Comparison of ENCODE assay signal across 1 cellular context in the genomic region with DNA sequence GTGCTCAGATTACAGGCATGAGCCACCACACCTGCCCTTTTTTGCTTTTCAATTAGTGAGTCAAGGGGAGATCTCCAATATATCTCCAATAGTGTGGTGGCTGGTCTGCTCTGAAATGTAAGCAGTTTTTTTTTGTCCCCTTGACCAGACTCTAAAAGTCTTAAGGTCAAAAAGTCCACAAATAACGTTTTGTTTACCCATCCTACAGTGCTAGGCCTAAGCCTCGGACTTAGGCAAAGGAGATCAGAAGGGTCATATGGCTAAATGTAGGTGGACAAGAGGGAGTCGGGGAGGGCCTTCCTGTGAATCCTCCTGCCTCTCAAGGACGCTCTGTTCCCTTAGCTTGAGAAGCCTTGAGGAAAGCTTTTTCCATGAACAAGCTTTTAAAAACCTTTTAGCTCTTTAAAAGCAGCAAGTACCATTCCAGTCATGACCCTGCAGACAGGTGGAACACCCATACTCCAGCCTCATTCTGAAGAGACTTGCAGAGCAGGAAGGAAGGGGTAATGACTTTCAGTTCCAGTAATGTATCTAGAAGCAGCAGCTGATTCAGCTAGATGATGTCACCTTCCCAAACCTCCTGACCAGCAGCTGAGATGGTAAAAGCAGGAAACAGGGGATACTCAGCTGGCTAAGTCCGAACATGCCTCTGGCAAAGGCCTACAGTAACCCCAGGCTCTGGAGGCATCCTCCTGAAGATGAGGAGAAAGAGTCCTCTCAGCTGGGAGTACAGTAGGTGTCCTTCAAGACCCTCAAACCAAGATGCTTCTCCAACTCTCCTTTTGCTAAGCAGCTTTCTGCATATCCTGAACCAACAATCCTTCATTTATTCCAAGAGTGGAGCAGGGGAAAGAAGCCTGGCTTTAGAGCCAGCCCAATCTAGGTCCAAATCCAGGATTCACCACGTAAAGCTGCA.
TF ChIP-seq lines count a peak whose summit lies in the region.

No MANE protein-coding gene starts in this region.

TF ChIP-seq in HepG2, 621 proteins besides CTCF, POLR2A, EP300 and RAD21 (continued from another document and continues in another):
- TF ChIP-seq ZNF207 (IDR thresholded peaks at IDR 0.05; ENCODE audit: borderline replicate concordance) (no peak), NFKBIZ (CRISPR knock-in tag; IDR thresholded peaks at IDR 0.05) (no peak), ERF (CRISPR knock-in tag; IDR thresholded peaks at IDR 0.05) (peak; percentile 60; the same call in 1 of the 2 replicates), BHLHE40 (IDR thresholded peaks at IDR 0.05; ENCODE audit: low read length) (no peak), MBD4 (IDR thresholded peaks at IDR 0.05; ENCODE audit: borderline replicate concordance, low read length) (no peak), ZNF550 (CRISPR knock-in tag; IDR thresholded peaks at IDR 0.05; ENCODE audit: borderline replicate concordance) (no peak), ZBTB42 (CRISPR knock-in tag; IDR thresholded peaks at IDR 0.05) (no peak), IRX3 (CRISPR knock-in tag; IDR thresholded peaks at IDR 0.05; ENCODE audit: borderline replicate concordance, low read depth) (no peak), RCOR2 (CRISPR knock-in tag; IDR thresholded peaks at IDR 0.05) (peak; percentile 88), ZNF343 (CRISPR knock-in tag; IDR thresholded peaks at IDR 0.05) (no peak), PAX8 (CRISPR knock-in tag; IDR thresholded peaks at IDR 0.05; ENCODE audit: borderline replicate concordance) (no peak), KAT7 (CRISPR knock-in tag; IDR thresholded peaks at IDR 0.05; ENCODE audit: borderline replicate concordance) (peak; percentile 31; the same call in 1 of the 2 replicates), ZNF552 (CRISPR knock-in tag; IDR thresholded peaks at IDR 0.05; ENCODE audit: borderline replicate concordance) (no peak), THYN1 (CRISPR knock-in tag; IDR thresholded peaks at IDR 0.05; ENCODE audit: borderline replicate concordance, low read depth) (no peak), HNRNPH1 (optimal IDR thresholded peaks at IDR 0.05; ENCODE audit: low read depth, low read length) (no peak), RAD51 (IDR thresholded peaks at IDR 0.05; ENCODE audit: borderline replicate concordance) (no peak), ZBTB21 (CRISPR knock-in tag; IDR thresholded peaks at IDR 0.05) (no peak), SCMH1 (CRISPR knock-in tag; IDR thresholded peaks at IDR 0.05; ENCODE audit: borderline replicate concordance) (no peak), ZNF615 (CRISPR knock-in tag; IDR thresholded peaks at IDR 0.05; ENCODE audit: borderline replicate concordance) (no peak)
- TF ChIP-seq, protein P1, sequence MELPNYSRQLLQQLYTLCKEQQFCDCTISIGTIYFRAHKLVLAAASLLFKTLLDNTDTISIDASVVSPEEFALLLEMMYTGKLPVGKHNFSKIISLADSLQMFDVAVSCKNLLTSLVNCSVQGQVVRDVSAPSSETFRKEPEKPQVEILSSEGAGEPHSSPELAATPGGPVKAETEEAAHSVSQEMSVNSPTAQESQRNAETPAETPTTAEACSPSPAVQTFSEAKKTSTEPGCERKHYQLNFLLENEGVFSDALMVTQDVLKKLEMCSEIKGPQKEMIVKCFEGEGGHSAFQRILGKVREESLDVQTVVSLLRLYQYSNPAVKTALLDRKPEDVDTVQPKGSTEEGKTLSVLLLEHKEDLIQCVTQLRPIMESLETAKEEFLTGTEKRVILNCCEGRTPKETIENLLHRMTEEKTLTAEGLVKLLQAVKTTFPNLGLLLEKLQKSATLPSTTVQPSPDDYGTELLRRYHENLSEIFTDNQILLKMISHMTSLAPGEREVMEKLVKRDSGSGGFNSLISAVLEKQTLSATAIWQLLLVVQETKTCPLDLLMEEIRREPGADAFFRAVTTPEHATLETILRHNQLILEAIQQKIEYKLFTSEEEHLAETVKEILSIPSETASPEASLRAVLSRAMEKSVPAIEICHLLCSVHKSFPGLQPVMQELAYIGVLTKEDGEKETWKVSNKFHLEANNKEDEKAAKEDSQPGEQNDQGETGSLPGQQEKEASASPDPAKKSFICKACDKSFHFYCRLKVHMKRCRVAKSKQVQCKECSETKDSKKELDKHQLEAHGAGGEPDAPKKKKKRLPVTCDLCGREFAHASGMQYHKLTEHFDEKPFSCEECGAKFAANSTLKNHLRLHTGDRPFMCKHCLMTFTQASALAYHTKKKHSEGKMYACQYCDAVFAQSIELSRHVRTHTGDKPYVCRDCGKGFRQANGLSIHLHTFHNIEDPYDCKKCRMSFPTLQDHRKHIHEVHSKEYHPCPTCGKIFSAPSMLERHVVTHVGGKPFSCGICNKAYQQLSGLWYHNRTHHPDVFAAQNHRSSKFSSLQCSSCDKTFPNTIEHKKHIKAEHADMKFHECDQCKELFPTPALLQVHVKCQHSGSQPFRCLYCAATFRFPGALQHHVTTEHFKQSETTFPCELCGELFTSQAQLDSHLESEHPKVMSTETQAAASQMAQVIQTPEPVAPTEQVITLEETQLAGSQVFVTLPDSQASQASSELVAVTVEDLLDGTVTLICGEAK (IDR thresholded peaks at IDR 0.05) = no peak
- TF ChIP-seq, protein P1 (CRISPR knock-in tag; IDR thresholded peaks at IDR 0.05) = no peak
- TF ChIP-seq, protein P2, sequence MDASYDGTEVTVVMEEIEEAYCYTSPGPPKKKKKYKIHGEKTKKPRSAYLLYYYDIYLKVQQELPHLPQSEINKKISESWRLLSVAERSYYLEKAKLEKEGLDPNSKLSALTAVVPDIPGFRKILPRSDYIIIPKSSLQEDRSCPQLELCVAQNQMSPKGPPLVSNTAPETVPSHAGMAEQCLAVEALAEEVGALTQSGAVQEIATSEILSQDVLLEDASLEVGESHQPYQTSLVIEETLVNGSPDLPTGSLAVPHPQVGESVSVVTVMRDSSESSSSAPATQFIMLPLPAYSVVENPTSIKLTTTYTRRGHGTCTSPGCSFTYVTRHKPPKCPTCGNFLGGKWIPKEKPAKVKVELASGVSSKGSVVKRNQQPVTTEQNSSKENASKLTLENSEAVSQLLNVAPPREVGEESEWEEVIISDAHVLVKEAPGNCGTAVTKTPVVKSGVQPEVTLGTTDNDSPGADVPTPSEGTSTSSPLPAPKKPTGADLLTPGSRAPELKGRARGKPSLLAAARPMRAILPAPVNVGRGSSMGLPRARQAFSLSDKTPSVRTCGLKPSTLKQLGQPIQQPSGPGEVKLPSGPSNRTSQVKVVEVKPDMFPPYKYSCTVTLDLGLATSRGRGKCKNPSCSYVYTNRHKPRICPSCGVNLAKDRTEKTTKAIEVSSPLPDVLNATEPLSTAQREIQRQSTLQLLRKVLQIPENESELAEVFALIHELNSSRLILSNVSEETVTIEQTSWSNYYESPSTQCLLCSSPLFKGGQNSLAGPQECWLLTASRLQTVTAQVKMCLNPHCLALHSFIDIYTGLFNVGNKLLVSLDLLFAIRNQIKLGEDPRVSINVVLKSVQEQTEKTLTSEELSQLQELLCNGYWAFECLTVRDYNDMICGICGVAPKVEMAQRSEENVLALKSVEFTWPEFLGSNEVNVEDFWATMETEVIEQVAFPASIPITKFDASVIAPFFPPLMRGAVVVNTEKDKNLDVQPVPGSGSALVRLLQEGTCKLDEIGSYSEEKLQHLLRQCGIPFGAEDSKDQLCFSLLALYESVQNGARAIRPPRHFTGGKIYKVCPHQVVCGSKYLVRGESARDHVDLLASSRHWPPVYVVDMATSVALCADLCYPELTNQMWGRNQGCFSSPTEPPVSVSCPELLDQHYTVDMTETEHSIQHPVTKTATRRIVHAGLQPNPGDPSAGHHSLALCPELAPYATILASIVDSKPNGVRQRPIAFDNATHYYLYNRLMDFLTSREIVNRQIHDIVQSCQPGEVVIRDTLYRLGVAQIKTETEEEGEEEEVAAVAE (CRISPR knock-in tag; IDR thresholded peaks at IDR 0.05; ENCODE audit: borderline replicate concordance) = peak; percentile 17; the same call in 1 of the 2 replicates
- TF ChIP-seq, protein P3, sequence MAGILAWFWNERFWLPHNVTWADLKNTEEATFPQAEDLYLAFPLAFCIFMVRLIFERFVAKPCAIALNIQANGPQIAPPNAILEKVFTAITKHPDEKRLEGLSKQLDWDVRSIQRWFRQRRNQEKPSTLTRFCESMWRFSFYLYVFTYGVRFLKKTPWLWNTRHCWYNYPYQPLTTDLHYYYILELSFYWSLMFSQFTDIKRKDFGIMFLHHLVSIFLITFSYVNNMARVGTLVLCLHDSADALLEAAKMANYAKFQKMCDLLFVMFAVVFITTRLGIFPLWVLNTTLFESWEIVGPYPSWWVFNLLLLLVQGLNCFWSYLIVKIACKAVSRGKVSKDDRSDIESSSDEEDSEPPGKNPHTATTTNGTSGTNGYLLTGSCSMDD (CRISPR knock-in tag; IDR thresholded peaks at IDR 0.05) = no peak
- TF ChIP-seq, protein P4, sequence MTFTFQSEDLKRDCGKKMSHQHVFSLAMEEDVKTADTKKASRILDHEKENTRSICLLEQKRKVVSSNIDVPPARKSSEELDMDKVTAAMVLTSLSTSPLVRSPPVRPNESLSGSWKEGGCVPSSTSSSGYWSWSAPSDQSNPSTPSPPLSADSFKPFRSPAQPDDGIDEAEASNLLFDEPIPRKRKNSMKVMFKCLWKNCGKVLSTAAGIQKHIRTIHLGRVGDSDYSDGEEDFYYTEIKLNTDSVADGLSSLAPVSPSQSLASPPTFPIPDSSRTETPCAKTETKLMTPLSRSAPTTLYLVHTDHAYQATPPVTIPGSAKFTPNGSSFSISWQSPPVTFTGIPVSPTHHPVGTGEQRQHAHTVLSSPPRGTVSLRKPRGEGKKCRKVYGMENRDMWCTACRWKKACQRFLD (CRISPR knock-in tag; IDR thresholded peaks at IDR 0.05; ENCODE audit: borderline replicate concordance) = no peak
- TF ChIP-seq, protein P5, sequence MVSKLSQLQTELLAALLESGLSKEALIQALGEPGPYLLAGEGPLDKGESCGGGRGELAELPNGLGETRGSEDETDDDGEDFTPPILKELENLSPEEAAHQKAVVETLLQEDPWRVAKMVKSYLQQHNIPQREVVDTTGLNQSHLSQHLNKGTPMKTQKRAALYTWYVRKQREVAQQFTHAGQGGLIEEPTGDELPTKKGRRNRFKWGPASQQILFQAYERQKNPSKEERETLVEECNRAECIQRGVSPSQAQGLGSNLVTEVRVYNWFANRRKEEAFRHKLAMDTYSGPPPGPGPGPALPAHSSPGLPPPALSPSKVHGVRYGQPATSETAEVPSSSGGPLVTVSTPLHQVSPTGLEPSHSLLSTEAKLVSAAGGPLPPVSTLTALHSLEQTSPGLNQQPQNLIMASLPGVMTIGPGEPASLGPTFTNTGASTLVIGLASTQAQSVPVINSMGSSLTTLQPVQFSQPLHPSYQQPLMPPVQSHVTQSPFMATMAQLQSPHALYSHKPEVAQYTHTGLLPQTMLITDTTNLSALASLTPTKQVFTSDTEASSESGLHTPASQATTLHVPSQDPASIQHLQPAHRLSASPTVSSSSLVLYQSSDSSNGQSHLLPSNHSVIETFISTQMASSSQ (IDR thresholded peaks at IDR 0.05; ENCODE audit: low read depth) = no peak
- TF ChIP-seq, protein P5 (CRISPR knock-in tag; IDR thresholded peaks at IDR 0.05; ENCODE audit: borderline replicate concordance) = no peak
- TF ChIP-seq, protein P6, sequence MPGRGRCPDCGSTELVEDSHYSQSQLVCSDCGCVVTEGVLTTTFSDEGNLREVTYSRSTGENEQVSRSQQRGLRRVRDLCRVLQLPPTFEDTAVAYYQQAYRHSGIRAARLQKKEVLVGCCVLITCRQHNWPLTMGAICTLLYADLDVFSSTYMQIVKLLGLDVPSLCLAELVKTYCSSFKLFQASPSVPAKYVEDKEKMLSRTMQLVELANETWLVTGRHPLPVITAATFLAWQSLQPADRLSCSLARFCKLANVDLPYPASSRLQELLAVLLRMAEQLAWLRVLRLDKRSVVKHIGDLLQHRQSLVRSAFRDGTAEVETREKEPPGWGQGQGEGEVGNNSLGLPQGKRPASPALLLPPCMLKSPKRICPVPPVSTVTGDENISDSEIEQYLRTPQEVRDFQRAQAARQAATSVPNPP (CRISPR knock-in tag; IDR thresholded peaks at IDR 0.05) = no peak
- TF ChIP-seq, protein P7, sequence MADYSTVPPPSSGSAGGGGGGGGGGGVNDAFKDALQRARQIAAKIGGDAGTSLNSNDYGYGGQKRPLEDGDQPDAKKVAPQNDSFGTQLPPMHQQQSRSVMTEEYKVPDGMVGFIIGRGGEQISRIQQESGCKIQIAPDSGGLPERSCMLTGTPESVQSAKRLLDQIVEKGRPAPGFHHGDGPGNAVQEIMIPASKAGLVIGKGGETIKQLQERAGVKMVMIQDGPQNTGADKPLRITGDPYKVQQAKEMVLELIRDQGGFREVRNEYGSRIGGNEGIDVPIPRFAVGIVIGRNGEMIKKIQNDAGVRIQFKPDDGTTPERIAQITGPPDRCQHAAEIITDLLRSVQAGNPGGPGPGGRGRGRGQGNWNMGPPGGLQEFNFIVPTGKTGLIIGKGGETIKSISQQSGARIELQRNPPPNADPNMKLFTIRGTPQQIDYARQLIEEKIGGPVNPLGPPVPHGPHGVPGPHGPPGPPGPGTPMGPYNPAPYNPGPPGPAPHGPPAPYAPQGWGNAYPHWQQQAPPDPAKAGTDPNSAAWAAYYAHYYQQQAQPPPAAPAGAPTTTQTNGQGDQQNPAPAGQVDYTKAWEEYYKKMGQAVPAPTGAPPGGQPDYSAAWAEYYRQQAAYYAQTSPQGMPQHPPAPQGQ (CRISPR knock-in tag; IDR thresholded peaks at IDR 0.05; ENCODE audit: borderline replicate concordance) = no peak
